Comparison of ENCODE assay signal across 9 cellular contexts in the genomic region with DNA sequence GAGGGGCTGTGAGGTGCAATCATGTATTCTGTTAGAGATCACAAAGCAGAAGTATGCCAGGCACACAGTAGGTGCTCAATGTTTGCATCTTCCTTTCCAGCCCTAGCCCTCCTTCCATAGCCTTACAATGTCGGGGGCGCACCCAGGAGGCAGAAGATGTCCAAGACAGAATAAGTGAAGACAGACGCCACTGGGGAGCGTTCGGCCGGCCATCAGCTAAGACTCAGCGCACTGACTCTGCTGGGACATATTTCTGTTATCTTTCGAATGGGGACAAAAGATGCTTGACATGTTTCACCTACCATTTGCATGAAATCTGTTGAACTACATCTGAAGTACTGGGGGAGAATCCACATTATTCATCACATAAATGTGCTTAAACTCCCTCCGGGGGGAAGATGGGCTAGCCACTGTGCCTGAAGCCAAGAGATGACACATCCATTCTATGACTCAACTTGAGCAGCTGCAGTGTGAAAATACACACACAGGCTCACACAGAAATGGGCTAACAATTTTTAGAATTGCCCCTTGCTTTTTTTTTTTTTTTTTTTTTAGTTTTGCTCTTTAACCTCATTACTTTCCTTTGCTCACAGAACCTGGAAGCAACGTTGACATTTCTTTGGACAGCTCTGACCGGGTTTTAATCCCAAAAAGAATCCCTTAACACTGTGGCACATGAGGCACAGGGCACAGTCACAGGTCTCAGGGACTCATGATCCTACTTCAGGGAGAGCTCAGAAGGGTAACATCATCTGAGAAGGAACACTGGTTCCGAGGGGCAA. TPM values are rescaled to one million over a fixed set of nuclear protein-coding genes. Genes with fewer than 3 reads are reported as not detected.
A peak's percentile ranks its signal among the peaks of the same experiment; 100 is the strongest.
DNase-seq lines count a peak whose midpoint lies in the region; ATAC-seq, FAIRE-seq and TF ChIP-seq lines count a peak whose summit lies in the region.
"Had no signal": no experiment of that assay in that cellular context is flagged by ENCODE, and none has a peak within 500 bp of the region (broad histone marks: within the 10 kb centered on the region; RNA-seq: fewer than 3 reads in every experiment).

No MANE protein-coding gene starts in this region.

- peak overlapping the region; percentile 68 to 90 for H3K27ac Mint-ChIP-seq in natural killer cell treated with Interleukin-12 subunit alpha and Interleukin-12 subunit beta and Interleukin-15 and Interleukin-18, amount 100 ng/mL, for 72 hours

- ATAC-seq in natural killer cell treated with Interleukin-12 subunit alpha and Interleukin-12 subunit beta and Interleukin-15 and Interleukin-18, amount 100 ng/mL, for 72 hours, result peak; percentile 84 to 88
- no peak for ATAC-seq in GM19324 (IDR thresholded peaks at IDR 0.05; ENCODE audit: low FRiP score, unreplicated experiment)

- H3K27me3 ChIP-seq in bronchial epithelial cell (ENCODE audit: control insufficient read depth, insufficient read depth, low read length) (no peaks in the 10 kb centered on the region), A673 (replicated peaks; ENCODE audit: insufficient read depth, low read depth, low read length, poor library complexity) (no peaks in the 10 kb centered on the region)

- peaks cover 50 to 71% of the 10 kb centered on the region in 2 donors for H3K4me1 Mint-ChIP-seq in natural killer cell treated with Interleukin-12 subunit alpha and Interleukin-12 subunit beta and Interleukin-15 and Interleukin-18, amount 100 ng/mL, for 72 hours (ENCODE audit: low read depth in 2 of 2)

- BruUV-seq in A673 (replicated peaks; lab: Mats Ljungman, UMichigan), result no TSS peak

- H3K27me3 Mint-ChIP-seq in natural killer cell treated with Interleukin-12 subunit alpha and Interleukin-12 subunit beta and Interleukin-15 and Interleukin-18, amount 100 ng/mL, for 72 hours, result peaks cover 0 to 2% of the 10 kb centered on the region in 2 donors

- intact Hi-C loops in A673 (cut with micrococcal nuclease; ENCODE audit: unreplicated experiment), result no loop called here

- CTCF ChIA-PET in A673 (lab: Charles Lee), result no interaction called here

- H3K4me3 ChIP-seq in bronchial epithelial cell (ENCODE audit: low read depth, low read length), result no peak overlapping the region
- H3K4me3 ChIP-seq in A673 (ENCODE audit: low read depth, low read length, poor library complexity, severe bottlenecking), result no peak overlapping the region

- H3K4me1 ChIP-seq in A673 (ENCODE audit: insufficient read depth, low read length, poor library complexity, severe bottlenecking), result no peaks in the 10 kb centered on the region

- no peaks in the 10 kb centered on the region for H3K36me3 ChIP-seq in bronchial epithelial cell (ENCODE audit: control insufficient read depth, insufficient read depth, low read length)
- no peaks in the 10 kb centered on the region for H3K36me3 ChIP-seq in A673 (ENCODE audit: insufficient read depth, low read length, poor library complexity, severe bottlenecking)

- DNase-seq in GM03348 (ENCODE audit: low spot score) (peak; percentile 91), LoVo (ENCODE audit: low spot score) (peak; percentile 29), bronchial epithelial cell (ENCODE audit: low read depth) (peak; percentile 88), iPS-NIHi7 (ENCODE audit: extremely low spot score) (no peak), Kasumi-1 (lab: John Stamatoyannopoulos, UW) (no peak), A673 (ENCODE audit: low spot score) (no peak)
- peak; percentile 80 for DNase-seq in natural killer cell treated with Interleukin-12 subunit alpha and Interleukin-12 subunit beta and Interleukin-15 and Interleukin-18, amount 100 ng/mL, for 72 hours (ENCODE audit: low spot score)

- no peaks in the 10 kb centered on the region for H3K9me3 Mint-ChIP-seq in natural killer cell treated with Interleukin-12 subunit alpha and Interleukin-12 subunit beta and Interleukin-15 and Interleukin-18, amount 100 ng/mL, for 72 hours
- H3K9me3 Mint-ChIP-seq: neural crest cell had no signal

- no peak overlapping the region for H3K27ac ChIP-seq in A673 (ENCODE audit: low read depth, low read length, poor library complexity, severe bottlenecking)

- peak overlapping the region; percentile 61 for H3K4me3 Mint-ChIP-seq in natural killer cell treated with Interleukin-12 subunit alpha and Interleukin-12 subunit beta and Interleukin-15 and Interleukin-18, amount 100 ng/mL, for 72 hours
- H3K4me3 Mint-ChIP-seq: neural crest cell had no signal

- no peaks in the 10 kb centered on the region for H3K9me3 ChIP-seq in A673 (ENCODE audit: low read depth, low read length, poor library complexity, severe bottlenecking)

- POLR2A ChIA-PET in A673 (lab: Charles Lee; ENCODE audit: low non-redundant PET), result no interaction called here

- no peaks in the 10 kb centered on the region for H3K36me3 Mint-ChIP-seq in natural killer cell treated with Interleukin-12 subunit alpha and Interleukin-12 subunit beta and Interleukin-15 and Interleukin-18, amount 100 ng/mL, for 72 hours

- FAIRE-seq in bronchial epithelial cell (lab: Jason Lieb, UNC), result peak; percentile 62

- TF ChIP-seq CTCF in bronchial epithelial cell (IDR thresholded peaks at IDR 0.05; ENCODE audit: insufficient read depth, low read length, severe bottlenecking) (no peak), A673 (conservative IDR thresholded peaks at IDR 0.05; ENCODE audit: low read depth, low read length) (no peak)

RNA-seq across cellular contexts. Expression of a gene that starts 7.9 kb away (rescaled TPM):
- total RNA-seq in bronchial epithelial cell (8.4 and 31.6 TPM in 2 replicates), A673 (2021) (9.6 and 14.3 TPM in 2 replicates)
- total RNA-seq in natural killer cell treated with Interleukin-12 subunit alpha and Interleukin-12 subunit beta and Interleukin-15 and Interleukin-18, amount 100 ng/mL, for 72 hours, result 100 to 1,000 TPM in 1 of 2 donors, 10 to 100 TPM in 1; 57.4 to 125 TPM

Comparison
In these comparisons a context has a peak if more than half of its experiments do, and no peak if none do; other contexts are left out.
1. DNase-seq: peak in GM03348 (single experiment), LoVo (single experiment), bronchial epithelial cell (single experiment) and natural killer cell treated with Interleukin-12 subunit alpha and Interleukin-12 subunit beta and Interleukin-15 and Interleukin-18, amount 100 ng/mL, for 72 hours (single experiment); none in iPS-NIHi7 (single experiment), Kasumi-1 (0 of 2) and A673 (single experiment).